In genomic region chr17:50836826-50837225, GRCh38 we compare ENCODE assay signal across 1 cellular context.
TF ChIP-seq lines count a peak whose summit lies in the region.

No MANE protein-coding gene starts in this region.

TF ChIP-seq in H1, 55 proteins besides CTCF, POLR2A, EP300 and RAD21 (continued from another document):
- TF ChIP-seq CHD7 (IDR thresholded peaks at IDR 0.05; ENCODE audit: insufficient replicate concordance, low read length) (no peak), USF2 (IDR thresholded peaks at IDR 0.05; ENCODE audit: low read length) (no peak), MAX (IDR thresholded peaks at IDR 0.05) (no peak), SIX5 (IDR thresholded peaks at IDR 0.05; ENCODE audit: low read depth, low read length) (no peak)
